27 cellular contexts compared by ENCODE assay signal in the genomic region with DNA sequence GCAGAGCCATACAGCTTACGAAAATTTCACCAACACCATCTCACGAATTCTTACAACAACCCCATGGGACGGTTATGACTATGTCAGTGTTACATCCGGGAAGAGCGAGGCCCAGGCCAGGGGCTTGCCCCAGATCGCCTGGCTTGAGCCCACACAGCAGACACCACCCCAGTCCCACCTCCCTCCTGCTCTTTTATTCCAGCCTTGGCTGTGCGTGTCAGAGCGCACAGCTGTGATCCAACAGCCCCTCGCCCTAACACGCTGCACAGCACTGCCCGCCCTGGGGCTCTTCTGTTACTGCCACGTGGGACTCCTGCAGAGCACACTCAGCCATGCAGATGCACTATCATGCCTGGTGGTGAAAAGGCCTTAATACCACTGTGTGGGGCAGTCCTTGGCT.
DNase-seq lines count a peak whose midpoint lies in the region; ATAC-seq and TF ChIP-seq lines count a peak whose summit lies in the region.
"Had no signal": no experiment of that assay in that cellular context is flagged by ENCODE, and none has a peak within 500 bp of the region (broad histone marks: within the 10 kb centered on the region; RNA-seq: fewer than 3 reads in every experiment).

No MANE protein-coding gene starts in this region.

- POLR2A ChIA-PET in GM10248 (lab: Yijun Ruan, JAX) = no interaction called here

- no peak overlapping the region for H3K4me3 ChIP-seq in GM23248
- H3K4me3 ChIP-seq: left lung, MG63, right lobe of liver, tibial nerve had no signal

- 0 out of 2 replicates have a peak, but pooled peaks cover 5% of the 10 kb centered on the region for H3K4me1 ChIP-seq in GM23248 (ENCODE audit: insufficient read depth)
- H3K4me1 ChIP-seq: left lung, right lobe of liver, tibial nerve had no signal

- ATAC-seq in esophagus mucosa = peak; percentile 37
- ATAC-seq in HG02870 (IDR thresholded peaks at IDR 0.05; ENCODE audit: unreplicated experiment) = no peak
- ATAC-seq: left lung, right lobe of liver had no signal

- H3K79me2 ChIP-seq in GM23248 (ENCODE audit: insufficient read depth) = no peaks in the 10 kb centered on the region

- DNase-seq in GM23248 (peak; percentile 13), NCI-H2171 (lab: John Stamatoyannopoulos, UW) (peak; percentile 54), retina (peak; percentile 45), medulla oblongata (ENCODE audit: extremely low spot score) (no peak), GM10248 (ENCODE audit: extremely low spot score) (no peak)
- DNase-seq in activated effector memory CD4-positive, alpha-beta T cell treated with Interleukin-2 at 50 U/mL for 16 hours = no peak
- DNase-seq: activated B cell treated with CpG ODN at 0.5 μM for 24 hours; activated CD4-positive, alpha-beta T cell treated with anti-CD3 and anti-CD28 coated beads, Interleukin-2, amount 10 ng/mL, durations not matched to agents 7 days and 5 days; activated gamma-delta T cell; activated naive CD8-positive, alpha-beta T cell treated with anti-CD3 and anti-CD28 coated beads for 36 hours; activated T-cell treated with anti-CD3 and anti-CD28 coated beads, Interleukin-2, amount 50 U/mL, for 1 hour; anterior cingulate cortex; C1 segment of cervical spinal cord; GF-D8; immature natural killer cell; KG1; left lung; NCI-H1105; NCI-H2029; NCI-H526 treated with DMSO at 0.1 percent for 48 hours; right lobe of liver; stimulated activated CD4-positive, alpha-beta T cell treated with anti-CD3 and anti-CD28 coated beads, Interleukin-4, amount 100 ng/mL, for 1 hour had no signal

- in situ Hi-C loops in GM23248 (cut with MboI) = no loop called here

- no peak overlapping the region for H3K27ac ChIP-seq in GM23248
- H3K27ac ChIP-seq: HL-60, left lung, right lobe of liver, tibial nerve had no signal

- H3K9me3 ChIP-seq in GM23248 (ENCODE audit: low read depth) = no peaks in the 10 kb centered on the region
- H3K9me3 ChIP-seq: left lung, MG63, right lobe of liver had no signal

- no peak overlapping the region for H3K9ac ChIP-seq in GM23248

- H4K20me1 ChIP-seq in GM23248 (ENCODE audit: insufficient read depth) = no peaks in the 10 kb centered on the region

- CTCF ChIA-PET in GM10248 (lab: Yijun Ruan, JAX) = no interaction called here

- H3K4me2 ChIP-seq in GM23248 (ENCODE audit: unreplicated experiment) = no peak overlapping the region

- no peaks in the 10 kb centered on the region for H3K36me3 ChIP-seq in GM23248 (ENCODE audit: low read depth)
- H3K36me3 ChIP-seq: left lung, MG63, right lobe of liver, tibial nerve had no signal

- no peaks in the 10 kb centered on the region for H3K9me2 ChIP-seq in GM23248 (ENCODE audit: insufficient read depth)

- 30 to 31% methylated on average over 12 of the region's 12 CpGs for WGBS in GM23248 (ENCODE audit: low coverage in 1 of 2, low lambda C conversion rate in 2 of 2, missing lambda C conversion rate in 2 of 2), 2 experiments

- no peak overlapping the region for H2AFZ ChIP-seq in GM23248

- no peak for TF ChIP-seq CTCF in GM10248 (IDR thresholded peaks at IDR 0.05; ENCODE audit: control extremely low read depth, extremely low read depth, low read depth, missing control alignments)

- H3F3A ChIP-seq in GM23248 (ENCODE audit: insufficient read depth) = no peaks in the 10 kb centered on the region

- peaks cover 18% of the 10 kb centered on the region; the same call in 1 of the 2 replicates for H3K27me3 ChIP-seq in GM23248 (replicated peaks; ENCODE audit: insufficient read depth)
- H3K27me3 ChIP-seq: right lobe of liver had no signal

Comparison
In these comparisons a context has a peak if more than half of its experiments do, and no peak if none do; other contexts are left out.
1. DNase-seq: peak in GM23248 (single experiment), NCI-H2171 (single experiment) and retina (single experiment); none in medulla oblongata (single experiment), activated effector memory CD4-positive, alpha-beta T cell treated with Interleukin-2 at 50 U/mL for 16 hours (single experiment) and GM10248 (single experiment).